In the genomic region with DNA sequence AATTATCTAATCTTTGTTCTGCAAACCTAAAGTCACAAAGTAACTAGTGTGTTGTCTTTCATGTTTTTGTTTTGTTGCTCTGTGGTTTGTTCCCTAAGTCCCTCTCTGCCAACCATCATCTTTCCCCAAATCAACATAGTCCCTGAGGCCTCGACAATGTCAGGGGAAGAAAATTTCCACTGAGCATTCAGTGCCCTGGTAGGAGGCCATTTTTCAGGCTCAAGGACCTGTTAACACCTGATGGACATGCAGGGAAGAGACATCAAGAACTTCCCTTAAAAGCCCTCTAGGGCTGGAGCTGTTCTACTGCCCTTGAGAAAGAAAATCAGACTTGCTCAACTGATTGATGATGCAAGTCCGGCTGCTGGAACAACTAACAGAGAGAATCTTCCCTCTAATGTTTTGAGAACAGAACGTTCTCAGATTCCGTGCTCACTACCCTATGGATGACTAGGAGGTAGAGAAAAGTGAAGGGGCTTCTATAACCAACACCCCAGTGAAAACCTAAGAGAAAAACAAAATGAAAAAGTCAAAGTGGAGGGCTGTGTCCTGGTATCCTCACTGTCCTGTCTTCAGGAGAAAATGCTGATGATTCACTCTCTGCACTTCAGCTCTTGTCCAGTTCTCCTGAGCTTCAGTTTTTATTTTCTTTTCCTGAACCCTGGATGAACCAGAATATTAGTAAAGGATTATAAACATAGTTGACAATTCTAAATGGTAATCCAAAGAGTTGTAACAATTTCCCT, we compare ENCODE assay signal across 8 cellular contexts.
DNase-seq lines count a peak whose midpoint lies in the region; ATAC-seq, FAIRE-seq and TF ChIP-seq lines count a peak whose summit lies in the region.

No MANE protein-coding gene starts in this region.

- no peaks in the 10 kb centered on the region for H3K27me3 Mint-ChIP-seq in CD4-positive, alpha-beta T cell

- peak overlapping the region; percentile 21 for H3K27ac ChIP-seq in CD4-positive, alpha-beta T cell (ENCODE audit: low read depth, low read length)
- no peak overlapping the region for H3K27ac ChIP-seq in RWPE2 (ENCODE audit: poor library complexity, severe bottlenecking)
- H3K27ac ChIP-seq in prostate gland = peak overlapping the region; percentile 56 to 67

- peak overlapping the region; percentile 74 for H3K27ac Mint-ChIP-seq in CD4-positive, alpha-beta T cell

- POLR2A ChIA-PET in CD4-positive, alpha-beta T cell (lab: Charles Lee) = interaction anchor here (0.5 to 1.2 kb wide), 4 partner anchors 66 to 300 kb away, joined by 3 to 6 read pairs (median 3); no protein-coding TSS in a partner anchor

- intact Hi-C loops in CD4-positive, alpha-beta T cell (cut with DNase I, micrococcal nuclease) = no loop called here
- intact Hi-C loops in prostate gland (cut with DNase I) = no loop called here

- ATAC-seq in CD4-positive, alpha-beta T cell (ENCODE audit: poor library complexity) = no peak
- ATAC-seq in RWPE2 (ENCODE audit: low read depth) = peak; percentile 46; the same call in 2 of the 3 replicates
- no peak for ATAC-seq in GM21529 (IDR thresholded peaks at IDR 0.05; ENCODE audit: unreplicated experiment)
- no peak for ATAC-seq in HG03457 (IDR thresholded peaks at IDR 0.05; ENCODE audit: unreplicated experiment)

- H3K36me3 ChIP-seq in RWPE2 (ENCODE audit: low read depth) = no peaks in the 10 kb centered on the region
- no peaks in the 10 kb centered on the region for H3K36me3 ChIP-seq in prostate gland

- 43% methylated on average over 4 of the region's 4 CpGs for WGBS in prostate gland

- no peak overlapping the region for H3K4me3 ChIP-seq in RWPE2 (ENCODE audit: severe bottlenecking)
- H3K4me3 ChIP-seq in prostate gland = no peak overlapping the region

- peaks cover 4% of the 10 kb centered on the region for H3K4me1 ChIP-seq in RWPE2 (ENCODE audit: insufficient read depth, poor library complexity, severe bottlenecking)
- peaks cover 3% of the 10 kb centered on the region for H3K4me1 ChIP-seq in prostate gland (replicated peaks)

- no peak for FAIRE-seq in urothelium cell line (lab: Jason Lieb, UNC)

- H3K36me3 Mint-ChIP-seq in CD4-positive, alpha-beta T cell (ENCODE audit: low read depth) = peaks cover 37% of the 10 kb centered on the region

- H3K27me3 ChIP-seq in CD4-positive, alpha-beta T cell (ENCODE audit: control insufficient read depth, insufficient read depth, low read length) = no peaks in the 10 kb centered on the region
- no peaks in the 10 kb centered on the region for H3K27me3 ChIP-seq in RWPE2 (ENCODE audit: insufficient read depth, poor library complexity, severe bottlenecking)
- H3K27me3 ChIP-seq in prostate gland (replicated peaks; ENCODE audit: insufficient read depth) = no peaks in the 10 kb centered on the region

- H3K9me3 Mint-ChIP-seq in CD4-positive, alpha-beta T cell = no peaks in the 10 kb centered on the region

- TF ChIP-seq CTCF in CD4-positive, alpha-beta T cell (IDR thresholded peaks at IDR 0.05) = no peak
- TF ChIP-seq CTCF in RWPE2 (IDR thresholded peaks at IDR 0.05; ENCODE audit: poor library complexity, severe bottlenecking) = no peak
- no peak for TF ChIP-seq CTCF in prostate gland (IDR thresholded peaks at IDR 0.05)

- H3K9me3 ChIP-seq in CD4-positive, alpha-beta T cell (ENCODE audit: control insufficient read depth, low read length) = no peaks in the 10 kb centered on the region
- H3K9me3 ChIP-seq in RWPE2 (ENCODE audit: severe bottlenecking) = no peaks in the 10 kb centered on the region
- H3K9me3 ChIP-seq in prostate gland = no peaks in the 10 kb centered on the region

- no peak for TF ChIP-seq POLR2A in prostate gland (IDR thresholded peaks at IDR 0.05)

- peaks cover 90% of the 10 kb centered on the region for H3K4me1 Mint-ChIP-seq in CD4-positive, alpha-beta T cell (ENCODE audit: low read depth)

- CTCF ChIA-PET in CD4-positive, alpha-beta T cell (lab: Charles Lee) = no interaction called here

- H3K4me3 Mint-ChIP-seq in CD4-positive, alpha-beta T cell = peak overlapping the region; percentile 9

- no peak for DNase-seq in CD4-positive, alpha-beta T cell
- DNase-seq in RWPE2 (ENCODE audit: low spot score) = no peak
- DNase-seq in globus pallidus (ENCODE audit: low spot score) = peak; percentile 30
- no peak for DNase-seq in prostate gland (ENCODE audit: low spot score)
- DNase-seq in SW480 (ENCODE audit: low spot score) = no peak
- no peak for DNase-seq in urothelium cell line (ENCODE audit: low spot score)
